7 cellular contexts compared by ENCODE assay signal in genomic region chr3:1535361-1535760, GRCh38.
"Had no signal": no experiment of that assay in that cellular context is flagged by ENCODE, and none has a peak within 500 bp of the region (broad histone marks: within the 10 kb centered on the region; RNA-seq: fewer than 3 reads in every experiment).

No MANE protein-coding gene starts in this region.

- ATAC-seq: GM23338, K562 had no signal

- DNase-seq: H9, HCEC 1CT, IMR-90, Kasumi-1, KG1 had no signal

- H3K4me3 ChIP-seq: GM23338, K562 had no signal
